Comparison of ENCODE assay signal across 8 cellular contexts in genomic region chr7:128408709-128409434, GRCh38. TPM values are rescaled to one million over a fixed set of nuclear protein-coding genes. Genes with fewer than 3 reads are reported as not detected.
DNase-seq lines count a peak whose midpoint lies in the region; ATAC-seq and TF ChIP-seq lines count a peak whose summit lies in the region.

No MANE protein-coding gene starts in this region.

- TF ChIP-seq EP300 in stomach (IDR thresholded peaks at IDR 0.05) = no peak

- no peaks in the 10 kb centered on the region for H3K27me3 ChIP-seq in heart right ventricle
- H3K27me3 ChIP-seq in iPS-18a (ENCODE audit: control insufficient read depth, insufficient read depth, low read length) = peaks cover 75% of the 10 kb centered on the region
- no peaks in the 10 kb centered on the region for H3K27me3 ChIP-seq in stomach

- POLR2A ChIA-PET in activated CD8-positive, alpha-beta T cell treated with anti-CD3 and anti-CD28 coated beads for 36 hours (lab: Charles Lee) = interaction anchor here (0.6 to 1.6 kb wide), 4 partner anchors 15 to 459 kb away, joined by 3 to 4 read pairs (median 4); no protein-coding TSS in a partner anchor

- peak overlapping the region; percentile 59 for H3K27ac Mint-ChIP-seq in activated CD8-positive, alpha-beta T cell treated with anti-CD3 and anti-CD28 coated beads for 36 hours

- peaks cover 13 to 61% (median 56%) of the 10 kb centered on the region in 9 donors for H3K4me1 ChIP-seq in heart right ventricle
- H3K4me1 ChIP-seq in iPS-18a (ENCODE audit: control insufficient read depth, low read depth, low read length) = peaks cover 18% of the 10 kb centered on the region
- peaks cover 53 to 61% (median 59%) of the 10 kb centered on the region in 4 donors for H3K4me1 ChIP-seq in stomach

- peaks cover 4% of the 10 kb centered on the region for H3K36me3 Mint-ChIP-seq in activated CD8-positive, alpha-beta T cell treated with anti-CD3 and anti-CD28 coated beads for 36 hours (ENCODE audit: low read depth)

- ATAC-seq in heart right ventricle (no peak), Right ventricle myocardium inferior (no peak)
- no peak for ATAC-seq in activated CD8-positive, alpha-beta T cell treated with anti-CD3 and anti-CD28 coated beads for 36 hours

- H3K9me3 Mint-ChIP-seq in activated CD8-positive, alpha-beta T cell treated with anti-CD3 and anti-CD28 coated beads for 36 hours = no peaks in the 10 kb centered on the region

- H3K9me3 ChIP-seq in heart right ventricle (peaks cover 0 to 5% (median 0%) of the 10 kb centered on the region in 11 donors), iPS-18a (ENCODE audit: control insufficient read depth, low read depth, low read length) (no peaks in the 10 kb centered on the region), stomach (no peaks in the 10 kb centered on the region)

- peaks cover 10% of the 10 kb centered on the region for H3K27me3 Mint-ChIP-seq in activated CD8-positive, alpha-beta T cell treated with anti-CD3 and anti-CD28 coated beads for 36 hours

- H3K4me3 Mint-ChIP-seq in activated CD8-positive, alpha-beta T cell treated with anti-CD3 and anti-CD28 coated beads for 36 hours = peak overlapping the region; percentile 76

- TF ChIP-seq POLR2A in stomach (IDR thresholded peaks at IDR 0.05) = no peak

- intact Hi-C loops in heart right ventricle (cut with DNase I) = no loop called here
- intact Hi-C loops in Right ventricle myocardium inferior (cut with DNase I) = no loop called here
- intact Hi-C loops in activated CD8-positive, alpha-beta T cell treated with anti-CD3 and anti-CD28 coated beads for 36 hours (cut with micrococcal nuclease) = loop anchor here (10.0 kb wide), 1 partner anchor 46 kb away; the partner anchor contains the start of gene HILPDA
- intact Hi-C loops in stomach (cut with DNase I; ENCODE audit: low total_unique reads) = no loop called here

- TF ChIP-seq CTCF in heart right ventricle (IDR thresholded peaks at IDR 0.05) (no peak), stomach (IDR thresholded peaks at IDR 0.05) (no peak)
- no peak for TF ChIP-seq CTCF in activated CD8-positive, alpha-beta T cell treated with anti-CD3 and anti-CD28 coated beads for 36 hours (IDR thresholded peaks at IDR 0.05)

- H3K4me1 Mint-ChIP-seq in activated CD8-positive, alpha-beta T cell treated with anti-CD3 and anti-CD28 coated beads for 36 hours (ENCODE audit: low read depth) = peaks cover 25% of the 10 kb centered on the region

- no peak overlapping the region for H3K9ac ChIP-seq in iPS-18a (ENCODE audit: low read length)

- H3K4me3 ChIP-seq in heart right ventricle = peak overlapping the region in 9 of 10 donors; percentile 41 to 84 (median 69)
- peak overlapping the region; percentile 73 for H3K4me3 ChIP-seq in iPS-18a (ENCODE audit: low read length)
- peak overlapping the region; percentile 62 to 79 (median 66) for H3K4me3 ChIP-seq in stomach

- CTCF ChIA-PET in activated CD8-positive, alpha-beta T cell treated with anti-CD3 and anti-CD28 coated beads for 36 hours (lab: Charles Lee) = interaction anchor here (1.1 to 13.5 kb wide), 8 partner anchors 9 to 66 kb away, joined by 3 to 256 read pairs (median 8); no protein-coding TSS in a partner anchor

- WGBS in heart right ventricle, 2 donors = 53 to 58% methylated on average over 14 of the region's 14 CpGs
- WGBS in stomach, 5 donors = 18 to 36% (median 24%) methylated on average over 13 to 14 of the region's 14 CpGs

- DNase-seq in heart right ventricle (no peak), Right ventricle myocardium inferior (ENCODE audit: missing footprints) (no peak), stomach (no peak), NAMALWA (ENCODE audit: low spot score) (no peak), hepatic stellate cell (ENCODE audit: low spot score) (no peak), A172 (ENCODE audit: low spot score) (no peak)
- DNase-seq in activated CD8-positive, alpha-beta T cell treated with anti-CD3 and anti-CD28 coated beads for 36 hours = no peak

- H3K36me3 ChIP-seq in heart right ventricle = peaks cover 0 to 3% (median 0%) of the 10 kb centered on the region in 9 donors
- no peaks in the 10 kb centered on the region for H3K36me3 ChIP-seq in iPS-18a (ENCODE audit: control insufficient read depth, low read depth, low read length)
- H3K36me3 ChIP-seq in stomach = no peaks in the 10 kb centered on the region

- peak overlapping the region in 9 of 10 donors; percentile 59 to 95 (median 81) for H3K27ac ChIP-seq in heart right ventricle
- H3K27ac ChIP-seq in iPS-18a (ENCODE audit: low read length) = no peak overlapping the region
- H3K27ac ChIP-seq in stomach = peak overlapping the region; percentile 83 to 94 (median 92)

RNA-seq across cellular contexts. Expression of gene IMPDH1, which starts 0.9 kb away (rescaled TPM):
- 10 to 100 TPM in 9 of 10 donors, 1 to 10 TPM in 1; 9.3 to 32.8 (median 13.6) TPM for total RNA-seq in heart right ventricle
- 10 to 100 TPM; 22.7 to 23.0 TPM for polyA plus RNA-seq in heart right ventricle
- total RNA-seq in Right ventricle myocardium inferior = 25.5 TPM
- total RNA-seq in activated CD8-positive, alpha-beta T cell treated with anti-CD3 and anti-CD28 coated beads for 36 hours = 10 to 100 TPM; 60.5 to 68.1 TPM
- total RNA-seq in stomach = 100 to 1,000 TPM in 2 of 5 donors, 10 to 100 TPM in 3; 45.5 to 188 (median 94.4) TPM
- polyA plus RNA-seq in stomach = 10 to 100 TPM; 32.7 to 72.3 (median 59.7) TPM
- total RNA-seq in A172 (2014; rRNA removed; shearing (Covaris generic)) = 77.8 and 78.1 TPM in 2 replicates

RNA-seq across cellular contexts. Expression of gene HILPDA, which starts 46.8 kb away (rescaled TPM):
- total RNA-seq in heart right ventricle (10 to 100 TPM in 3 of 10 donors, 1 to 10 TPM in 7; 4.5 to 65.0 (median 6.7) TPM), Right ventricle myocardium inferior (5.9 TPM), stomach (10 to 100 TPM in 1 of 5 donors, 1 to 10 TPM in 2, under 1 TPM in 1, not detected in 1; 0.45 to 38.2 (median 2.3) TPM)
- polyA plus RNA-seq in heart right ventricle (1 to 10 TPM; 5.6 to 8.3 TPM), stomach (10 to 100 TPM in 2 of 3 donors, 1 to 10 TPM in 1; 8.1 to 25.8 (median 14.2) TPM)
- total RNA-seq in activated CD8-positive, alpha-beta T cell treated with anti-CD3 and anti-CD28 coated beads for 36 hours = 100 to 1,000 TPM; 344 to 362 TPM
- total RNA-seq in A172 (2014; rRNA removed; shearing (Covaris generic)) = 9.3 and 18.2 TPM in 2 replicates

RNA-seq across cellular contexts. Expression of gene PRRT4, which starts 47.4 kb away (rescaled TPM):
- total RNA-seq in heart right ventricle = 1 to 10 TPM in 9 of 10 donors, under 1 TPM in 1; 0.73 to 3.1 (median 2.0) TPM
- polyA plus RNA-seq in heart right ventricle = 1 to 10 TPM in 1 of 2 donors, under 1 TPM in 1; 0.67 to 2.0 TPM
- total RNA-seq in Right ventricle myocardium inferior = 2.7 TPM
- total RNA-seq in activated CD8-positive, alpha-beta T cell treated with anti-CD3 and anti-CD28 coated beads for 36 hours = under 1 TPM; 0.20 to 0.69 TPM
- not detected for total RNA-seq in stomach
- 1 to 10 TPM in 1 of 3 donors, under 1 TPM in 1, not detected in 1; 0.12 to 1.2 TPM for polyA plus RNA-seq in stomach
- total RNA-seq in A172 (2014; rRNA removed; shearing (Covaris generic)) = 0.10 and 1.6 TPM in 2 replicates

Comparison
In these comparisons a context has a peak if more than half of its experiments do, and no peak if none do; other contexts are left out.
1. RNA of gene HILPDA, which starts 46.8 kb away (total RNA-seq): 344 to 362 TPM in activated CD8-positive, alpha-beta T cell treated with anti-CD3 and anti-CD28 coated beads for 36 hours; 9.3 to 18.2 TPM in A172, 4.5 to 65.0 TPM in heart right ventricle, 5.9 TPM in Right ventricle myocardium inferior (single experiment) and 0.45 to 38.2 TPM in stomach; every median in the first group is over 4 times any median in the second.
2. Peak in every context shown above with its lines, with median percentiles within 50 percentile points of each other: H3K4me3 ChIP-seq.